1 cellular context compared by ENCODE assay signal in the genomic region with DNA sequence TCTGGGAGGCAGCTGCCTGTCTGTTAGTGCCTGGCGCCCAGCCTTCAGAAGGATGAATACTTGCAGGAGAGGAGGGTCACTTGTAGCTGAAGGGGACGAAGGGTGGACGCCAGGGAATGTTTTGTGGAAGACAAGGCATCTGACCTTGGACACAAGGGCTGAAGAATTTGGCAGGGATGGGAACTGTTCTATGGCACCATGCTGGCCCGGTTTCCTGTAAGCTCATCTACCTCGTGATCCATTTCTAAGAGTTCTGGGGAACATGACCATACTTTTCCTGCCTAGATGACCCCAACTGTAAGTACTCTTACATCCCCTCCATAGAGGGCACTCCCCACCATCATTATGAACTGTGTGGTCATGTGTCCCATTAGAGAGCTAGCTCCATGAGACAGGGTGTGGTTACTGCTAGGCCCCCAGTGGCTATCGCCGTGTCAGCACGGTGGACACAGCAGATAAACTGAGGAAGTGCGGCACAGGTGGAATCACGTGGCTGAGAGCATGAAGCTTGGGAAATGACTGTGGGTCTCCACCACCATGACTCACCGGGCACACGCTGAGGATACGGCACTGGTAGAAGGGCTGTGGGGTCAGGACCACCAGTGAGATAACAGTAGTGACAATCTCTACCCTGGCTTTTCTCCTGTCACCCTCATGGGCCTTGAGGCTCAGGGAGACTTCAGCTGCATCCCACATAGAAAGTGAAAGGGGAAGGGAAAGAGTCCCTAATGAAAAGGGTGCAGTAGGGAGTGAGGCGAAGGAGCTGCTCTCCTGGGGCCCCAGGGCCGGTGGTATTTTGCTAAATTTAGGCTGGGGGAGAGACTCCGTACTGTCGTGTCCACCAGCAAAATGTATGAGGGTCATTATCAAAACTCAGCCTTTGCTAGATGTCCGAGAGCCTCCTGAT.
A peak's percentile ranks its signal among the peaks of the same experiment; 100 is the strongest.
TF ChIP-seq lines count a peak whose summit lies in the region.

No MANE protein-coding gene starts in this region.

TF ChIP-seq in K562, 482 proteins besides CTCF, POLR2A, EP300 and RAD21 (continued from another document and continues in another):
- TF ChIP-seq, protein P1, sequence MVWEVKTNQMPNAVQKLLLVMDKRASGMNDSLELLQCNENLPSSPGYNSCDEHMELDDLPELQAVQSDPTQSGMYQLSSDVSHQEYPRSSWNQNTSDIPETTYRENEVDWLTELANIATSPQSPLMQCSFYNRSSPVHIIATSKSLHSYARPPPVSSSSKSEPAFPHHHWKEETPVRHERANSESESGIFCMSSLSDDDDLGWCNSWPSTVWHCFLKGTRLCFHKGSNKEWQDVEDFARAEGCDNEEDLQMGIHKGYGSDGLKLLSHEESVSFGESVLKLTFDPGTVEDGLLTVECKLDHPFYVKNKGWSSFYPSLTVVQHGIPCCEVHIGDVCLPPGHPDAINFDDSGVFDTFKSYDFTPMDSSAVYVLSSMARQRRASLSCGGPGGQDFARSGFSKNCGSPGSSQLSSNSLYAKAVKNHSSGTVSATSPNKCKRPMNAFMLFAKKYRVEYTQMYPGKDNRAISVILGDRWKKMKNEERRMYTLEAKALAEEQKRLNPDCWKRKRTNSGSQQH (CRISPR knock-in tag; IDR thresholded peaks at IDR 0.05), result no peak
- no peak for TF ChIP-seq CHD1 (IDR thresholded peaks at IDR 0.05; ENCODE audit: low read length)
- TF ChIP-seq ETS2 (tag; IDR thresholded peaks at IDR 0.05; ENCODE audit: borderline replicate concordance, poor library complexity, severe bottlenecking), result no peak
- TF ChIP-seq TFAM (CRISPR knock-in tag; conservative IDR thresholded peaks at IDR 0.05), result no peak
- no peak for TF ChIP-seq PTTG1 (tag; IDR thresholded peaks at IDR 0.05; ENCODE audit: low read depth)
- no peak for TF ChIP-seq MTA2 (IDR thresholded peaks at IDR 0.05; ENCODE audit: low read depth)
- TF ChIP-seq FOXA1 (IDR thresholded peaks at IDR 0.05; ENCODE audit: borderline replicate concordance), result no peak
- TF ChIP-seq, protein P2, sequence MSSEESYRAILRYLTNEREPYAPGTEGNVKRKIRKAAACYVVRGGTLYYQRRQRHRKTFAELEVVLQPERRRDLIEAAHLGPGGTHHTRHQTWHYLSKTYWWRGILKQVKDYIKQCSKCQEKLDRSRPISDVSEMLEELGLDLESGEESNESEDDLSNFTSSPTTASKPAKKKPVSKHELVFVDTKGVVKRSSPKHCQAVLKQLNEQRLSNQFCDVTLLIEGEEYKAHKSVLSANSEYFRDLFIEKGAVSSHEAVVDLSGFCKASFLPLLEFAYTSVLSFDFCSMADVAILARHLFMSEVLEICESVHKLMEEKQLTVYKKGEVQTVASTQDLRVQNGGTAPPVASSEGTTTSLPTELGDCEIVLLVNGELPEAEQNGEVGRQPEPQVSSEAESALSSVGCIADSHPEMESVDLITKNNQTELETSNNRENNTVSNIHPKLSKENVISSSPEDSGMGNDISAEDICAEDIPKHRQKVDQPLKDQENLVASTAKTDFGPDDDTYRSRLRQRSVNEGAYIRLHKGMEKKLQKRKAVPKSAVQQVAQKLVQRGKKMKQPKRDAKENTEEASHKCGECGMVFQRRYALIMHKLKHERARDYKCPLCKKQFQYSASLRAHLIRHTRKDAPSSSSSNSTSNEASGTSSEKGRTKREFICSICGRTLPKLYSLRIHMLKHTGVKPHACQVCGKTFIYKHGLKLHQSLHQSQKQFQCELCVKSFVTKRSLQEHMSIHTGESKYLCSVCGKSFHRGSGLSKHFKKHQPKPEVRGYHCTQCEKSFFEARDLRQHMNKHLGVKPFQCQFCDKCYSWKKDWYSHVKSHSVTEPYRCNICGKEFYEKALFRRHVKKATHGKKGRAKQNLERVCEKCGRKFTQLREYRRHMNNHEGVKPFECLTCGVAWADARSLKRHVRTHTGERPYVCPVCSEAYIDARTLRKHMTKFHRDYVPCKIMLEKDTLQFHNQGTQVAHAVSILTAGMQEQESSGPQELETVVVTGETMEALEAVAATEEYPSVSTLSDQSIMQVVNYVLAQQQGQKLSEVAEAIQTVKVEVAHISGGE (CRISPR knock-in tag; IDR thresholded peaks at IDR 0.05), result no peak
- TF ChIP-seq ZNF644 (tag; IDR thresholded peaks at IDR 0.05; ENCODE audit: low read depth), result 0 out of 2 replicates have a peak, but pooled peaks have one; percentile 58
- TF ChIP-seq ZNF232 (CRISPR knock-in tag; IDR thresholded peaks at IDR 0.05), result no peak
- TF ChIP-seq, protein P3, sequence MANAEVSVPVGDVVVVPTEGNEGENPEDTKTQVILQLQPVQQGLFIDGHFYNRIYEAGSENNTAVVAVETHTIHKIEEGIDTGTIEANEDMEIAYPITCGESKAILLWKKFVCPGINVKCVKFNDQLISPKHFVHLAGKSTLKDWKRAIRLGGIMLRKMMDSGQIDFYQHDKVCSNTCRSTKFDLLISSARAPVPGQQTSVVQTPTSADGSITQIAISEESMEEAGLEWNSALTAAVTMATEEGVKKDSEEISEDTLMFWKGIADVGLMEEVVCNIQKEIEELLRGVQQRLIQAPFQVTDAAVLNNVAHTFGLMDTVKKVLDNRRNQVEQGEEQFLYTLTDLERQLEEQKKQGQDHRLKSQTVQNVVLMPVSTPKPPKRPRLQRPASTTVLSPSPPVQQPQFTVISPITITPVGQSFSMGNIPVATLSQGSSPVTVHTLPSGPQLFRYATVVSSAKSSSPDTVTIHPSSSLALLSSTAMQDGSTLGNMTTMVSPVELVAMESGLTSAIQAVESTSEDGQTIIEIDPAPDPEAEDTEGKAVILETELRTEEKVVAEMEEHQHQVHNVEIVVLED (CRISPR knock-in tag; IDR thresholded peaks at IDR 0.05), result no peak
- TF ChIP-seq ZNF24 (IDR thresholded peaks at IDR 0.05), result no peak
- TF ChIP-seq, protein P4, sequence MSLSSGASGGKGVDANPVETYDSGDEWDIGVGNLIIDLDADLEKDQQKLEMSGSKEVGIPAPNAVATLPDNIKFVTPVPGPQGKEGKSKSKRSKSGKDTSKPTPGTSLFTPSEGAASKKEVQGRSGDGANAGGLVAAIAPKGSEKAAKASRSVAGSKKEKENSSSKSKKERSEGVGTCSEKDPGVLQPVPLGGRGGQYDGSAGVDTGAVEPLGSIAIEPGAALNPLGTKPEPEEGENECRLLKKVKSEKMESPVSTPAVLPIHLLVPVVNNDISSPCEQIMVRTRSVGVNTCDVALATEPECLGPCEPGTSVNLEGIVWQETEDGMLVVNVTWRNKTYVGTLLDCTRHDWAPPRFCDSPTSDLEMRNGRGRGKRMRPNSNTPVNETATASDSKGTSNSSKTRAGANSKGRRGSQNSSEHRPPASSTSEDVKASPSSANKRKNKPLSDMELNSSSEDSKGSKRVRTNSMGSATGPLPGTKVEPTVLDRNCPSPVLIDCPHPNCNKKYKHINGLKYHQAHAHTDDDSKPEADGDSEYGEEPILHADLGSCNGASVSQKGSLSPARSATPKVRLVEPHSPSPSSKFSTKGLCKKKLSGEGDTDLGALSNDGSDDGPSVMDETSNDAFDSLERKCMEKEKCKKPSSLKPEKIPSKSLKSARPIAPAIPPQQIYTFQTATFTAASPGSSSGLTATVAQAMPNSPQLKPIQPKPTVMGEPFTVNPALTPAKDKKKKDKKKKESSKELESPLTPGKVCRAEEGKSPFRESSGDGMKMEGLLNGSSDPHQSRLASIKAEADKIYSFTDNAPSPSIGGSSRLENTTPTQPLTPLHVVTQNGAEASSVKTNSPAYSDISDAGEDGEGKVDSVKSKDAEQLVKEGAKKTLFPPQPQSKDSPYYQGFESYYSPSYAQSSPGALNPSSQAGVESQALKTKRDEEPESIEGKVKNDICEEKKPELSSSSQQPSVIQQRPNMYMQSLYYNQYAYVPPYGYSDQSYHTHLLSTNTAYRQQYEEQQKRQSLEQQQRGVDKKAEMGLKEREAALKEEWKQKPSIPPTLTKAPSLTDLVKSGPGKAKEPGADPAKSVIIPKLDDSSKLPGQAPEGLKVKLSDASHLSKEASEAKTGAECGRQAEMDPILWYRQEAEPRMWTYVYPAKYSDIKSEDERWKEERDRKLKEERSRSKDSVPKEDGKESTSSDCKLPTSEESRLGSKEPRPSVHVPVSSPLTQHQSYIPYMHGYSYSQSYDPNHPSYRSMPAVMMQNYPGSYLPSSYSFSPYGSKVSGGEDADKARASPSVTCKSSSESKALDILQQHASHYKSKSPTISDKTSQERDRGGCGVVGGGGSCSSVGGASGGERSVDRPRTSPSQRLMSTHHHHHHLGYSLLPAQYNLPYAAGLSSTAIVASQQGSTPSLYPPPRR (CRISPR knock-in tag; IDR thresholded peaks at IDR 0.05; ENCODE audit: borderline replicate concordance), result no peak
- no peak for TF ChIP-seq MTF1 (CRISPR knock-in tag; IDR thresholded peaks at IDR 0.05; ENCODE audit: borderline replicate concordance)
- no peak for TF ChIP-seq ZC3H11A (IDR thresholded peaks at IDR 0.05; ENCODE audit: low read depth, low read length)
- no peak for TF ChIP-seq SRSF9 (IDR thresholded peaks at IDR 0.05; ENCODE audit: borderline replicate concordance, low read depth, low read length)
- no peak for TF ChIP-seq TBL1XR1 (IDR thresholded peaks at IDR 0.05; ENCODE audit: low read length in 2 of 2)
- TF ChIP-seq, protein P5, sequence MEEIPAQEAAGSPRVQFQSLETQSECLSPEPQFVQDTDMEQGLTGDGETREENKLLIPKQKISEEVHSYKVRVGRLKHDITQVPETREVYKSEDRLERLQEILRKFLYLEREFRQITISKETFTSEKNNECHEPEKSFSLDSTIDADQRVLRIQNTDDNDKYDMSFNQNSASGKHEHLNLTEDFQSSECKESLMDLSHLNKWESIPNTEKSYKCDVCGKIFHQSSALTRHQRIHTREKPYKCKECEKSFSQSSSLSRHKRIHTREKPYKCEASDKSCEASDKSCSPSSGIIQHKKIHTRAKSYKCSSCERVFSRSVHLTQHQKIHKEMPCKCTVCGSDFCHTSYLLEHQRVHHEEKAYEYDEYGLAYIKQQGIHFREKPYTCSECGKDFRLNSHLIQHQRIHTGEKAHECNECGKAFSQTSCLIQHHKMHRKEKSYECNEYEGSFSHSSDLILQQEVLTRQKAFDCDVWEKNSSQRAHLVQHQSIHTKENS (CRISPR knock-in tag; IDR thresholded peaks at IDR 0.05), result no peak
- TF ChIP-seq, protein P6, sequence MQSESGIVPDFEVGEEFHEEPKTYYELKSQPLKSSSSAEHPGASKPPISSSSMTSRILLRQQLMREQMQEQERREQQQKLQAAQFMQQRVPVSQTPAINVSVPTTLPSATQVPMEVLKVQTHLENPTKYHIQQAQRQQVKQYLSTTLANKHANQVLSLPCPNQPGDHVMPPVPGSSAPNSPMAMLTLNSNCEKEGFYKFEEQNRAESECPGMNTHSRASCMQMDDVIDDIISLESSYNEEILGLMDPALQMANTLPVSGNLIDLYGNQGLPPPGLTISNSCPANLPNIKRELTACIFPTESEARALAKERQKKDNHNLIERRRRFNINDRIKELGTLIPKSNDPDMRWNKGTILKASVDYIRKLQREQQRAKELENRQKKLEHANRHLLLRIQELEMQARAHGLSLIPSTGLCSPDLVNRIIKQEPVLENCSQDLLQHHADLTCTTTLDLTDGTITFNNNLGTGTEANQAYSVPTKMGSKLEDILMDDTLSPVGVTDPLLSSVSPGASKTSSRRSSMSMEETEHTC (IDR thresholded peaks at IDR 0.05), result 0 out of 2 replicates have a peak, but pooled peaks have one; percentile 42
- no peak for TF ChIP-seq NUFIP1 (IDR thresholded peaks at IDR 0.05; ENCODE audit: partially characterized antibody)
- TF ChIP-seq TAF7 (tag; IDR thresholded peaks at IDR 0.05), result no peak
- TF ChIP-seq, protein P7, sequence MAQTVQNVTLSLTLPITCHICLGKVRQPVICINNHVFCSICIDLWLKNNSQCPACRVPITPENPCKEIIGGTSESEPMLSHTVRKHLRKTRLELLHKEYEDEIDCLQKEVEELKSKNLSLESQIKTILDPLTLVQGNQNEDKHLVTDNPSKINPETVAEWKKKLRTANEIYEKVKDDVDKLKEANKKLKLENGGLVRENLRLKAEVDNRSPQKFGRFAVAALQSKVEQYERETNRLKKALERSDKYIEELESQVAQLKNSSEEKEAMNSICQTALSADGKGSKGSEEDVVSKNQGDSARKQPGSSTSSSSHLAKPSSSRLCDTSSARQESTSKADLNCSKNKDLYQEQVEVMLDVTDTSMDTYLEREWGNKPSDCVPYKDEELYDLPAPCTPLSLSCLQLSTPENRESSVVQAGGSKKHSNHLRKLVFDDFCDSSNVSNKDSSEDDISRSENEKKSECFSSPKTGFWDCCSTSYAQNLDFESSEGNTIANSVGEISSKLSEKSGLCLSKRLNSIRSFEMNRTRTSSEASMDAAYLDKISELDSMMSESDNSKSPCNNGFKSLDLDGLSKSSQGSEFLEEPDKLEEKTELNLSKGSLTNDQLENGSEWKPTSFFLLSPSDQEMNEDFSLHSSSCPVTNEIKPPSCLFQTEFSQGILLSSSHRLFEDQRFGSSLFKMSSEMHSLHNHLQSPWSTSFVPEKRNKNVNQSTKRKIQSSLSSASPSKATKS (CRISPR knock-in tag; IDR thresholded peaks at IDR 0.05), result no peak
- no peak for TF ChIP-seq ZNF583 (CRISPR knock-in tag; IDR thresholded peaks at IDR 0.05)
- TF ChIP-seq ZNF76 (CRISPR knock-in tag; IDR thresholded peaks at IDR 0.05; ENCODE audit: borderline replicate concordance), result no peak
- TF ChIP-seq, protein P8, sequence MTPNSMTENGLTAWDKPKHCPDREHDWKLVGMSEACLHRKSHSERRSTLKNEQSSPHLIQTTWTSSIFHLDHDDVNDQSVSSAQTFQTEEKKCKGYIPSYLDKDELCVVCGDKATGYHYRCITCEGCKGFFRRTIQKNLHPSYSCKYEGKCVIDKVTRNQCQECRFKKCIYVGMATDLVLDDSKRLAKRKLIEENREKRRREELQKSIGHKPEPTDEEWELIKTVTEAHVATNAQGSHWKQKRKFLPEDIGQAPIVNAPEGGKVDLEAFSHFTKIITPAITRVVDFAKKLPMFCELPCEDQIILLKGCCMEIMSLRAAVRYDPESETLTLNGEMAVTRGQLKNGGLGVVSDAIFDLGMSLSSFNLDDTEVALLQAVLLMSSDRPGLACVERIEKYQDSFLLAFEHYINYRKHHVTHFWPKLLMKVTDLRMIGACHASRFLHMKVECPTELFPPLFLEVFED (CRISPR knock-in tag; conservative IDR thresholded peaks at IDR 0.05), result no peak
- peak; percentile 31; the same call in 1 of the 2 replicates for TF ChIP-seq EP400 (IDR thresholded peaks at IDR 0.05)
- no peak for TF ChIP-seq TEAD2 (tag; IDR thresholded peaks at IDR 0.05)
- TF ChIP-seq ZNF696 (CRISPR knock-in tag; conservative IDR thresholded peaks at IDR 0.05), result no peak
- no peak for TF ChIP-seq GABPB2 (CRISPR knock-in tag; conservative IDR thresholded peaks at IDR 0.05)
- TF ChIP-seq, protein P9, sequence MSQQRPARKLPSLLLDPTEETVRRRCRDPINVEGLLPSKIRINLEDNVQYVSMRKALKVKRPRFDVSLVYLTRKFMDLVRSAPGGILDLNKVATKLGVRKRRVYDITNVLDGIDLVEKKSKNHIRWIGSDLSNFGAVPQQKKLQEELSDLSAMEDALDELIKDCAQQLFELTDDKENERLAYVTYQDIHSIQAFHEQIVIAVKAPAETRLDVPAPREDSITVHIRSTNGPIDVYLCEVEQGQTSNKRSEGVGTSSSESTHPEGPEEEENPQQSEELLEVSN (IDR thresholded peaks at IDR 0.05; ENCODE audit: borderline replicate concordance in 1 of 2, extremely low read depth in 1 of 2, insufficient read depth in 1 of 2, insufficient read length in 1 of 2, low read depth in 1 of 2, low read length in 1 of 2, poor library complexity in 1 of 2, severe bottlenecking in 1 of 2), result peak in 1 of 2 experiments; percentile 48
- no peak for TF ChIP-seq SIN3A (IDR thresholded peaks at IDR 0.05; ENCODE audit: borderline replicate concordance in 2 of 2, control insufficient read depth in 1 of 2, low read depth in 2 of 2, low read length in 2 of 2)
- no peak for TF ChIP-seq BRCA1 (IDR thresholded peaks at IDR 0.05)
- TF ChIP-seq BRCA1 (CRISPR knock-in tag; IDR thresholded peaks at IDR 0.05), result no peak
